In genomic region chr5:10250804-10251276, GRCh38 we compare ENCODE assay signal across 1 cellular context.
A peak's percentile ranks its signal among the peaks of the same experiment; 100 is the strongest.
TF ChIP-seq lines count a peak whose summit lies in the region.

No MANE protein-coding gene starts in this region.

TF ChIP-seq in GM12878, 131 proteins besides CTCF, POLR2A, EP300 and RAD21:
- TF ChIP-seq BACH1 (IDR thresholded peaks at IDR 0.05; ENCODE audit: borderline replicate concordance) = no peak
- TF ChIP-seq ZBTB4 (CRISPR knock-in tag; IDR thresholded peaks at IDR 0.05) = no peak
- TF ChIP-seq RUNX3 (IDR thresholded peaks at IDR 0.05; ENCODE audit: low read length) = 0 out of 2 replicates have a peak, but pooled peaks have one; percentile 1
- 0 out of 2 replicates have a peak, but pooled peaks have one; percentile 1 for TF ChIP-seq SIN3A (IDR thresholded peaks at IDR 0.05; ENCODE audit: low read depth, low read length)
- no peak for TF ChIP-seq CEBPB (IDR thresholded peaks at IDR 0.05; ENCODE audit: borderline replicate concordance in 1 of 2, low read depth in 2 of 2, low read length in 2 of 2)
